13 cellular contexts compared by ENCODE assay signal in the genomic region with DNA sequence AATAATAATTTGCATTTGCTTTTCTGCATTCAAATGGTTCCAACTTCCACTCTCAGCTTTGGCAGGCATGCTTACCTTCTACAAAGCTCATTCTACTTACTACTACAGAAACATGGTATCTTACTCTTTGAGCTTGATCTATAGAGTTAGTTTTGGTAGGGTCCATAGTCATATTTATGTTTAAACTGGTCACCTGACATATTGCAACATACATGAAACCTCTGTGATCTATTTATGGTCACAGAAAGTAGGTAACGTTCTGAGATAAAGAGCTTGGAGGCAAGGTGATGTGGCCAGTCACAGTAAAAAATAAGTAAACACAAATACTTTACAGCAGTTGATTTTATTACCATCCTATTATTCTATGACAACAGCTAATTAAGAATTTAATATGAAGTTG. TPM values are rescaled to one million over a fixed set of nuclear protein-coding genes. Genes with fewer than 3 reads are reported as not detected.
DNase-seq lines count a peak whose midpoint lies in the region; ATAC-seq and TF ChIP-seq lines count a peak whose summit lies in the region.
"Had no signal": no experiment of that assay in that cellular context is flagged by ENCODE, and none has a peak within 500 bp of the region (broad histone marks: within the 10 kb centered on the region; RNA-seq: fewer than 3 reads in every experiment).

No MANE protein-coding gene starts in this region.

- H3K36me3 Mint-ChIP-seq in activated CD4-positive, alpha-beta memory T cell treated with anti-CD3 and anti-CD28 coated beads, Interleukin-2, amount 10 ng/mL, durations not matched to agents 7 days and 5 days (ENCODE audit: low read depth): no peaks in the 10 kb centered on the region
- H3K36me3 Mint-ChIP-seq: CD8-positive, alpha-beta memory T cell had no signal

- in situ Hi-C loops in GM23248 (cut with MboI): no loop called here

- intact Hi-C loops in PC-3 (cut with micrococcal nuclease): loop anchor here (10.0 kb wide), 1 partner anchor 241 kb away; no protein-coding TSS in a partner anchor

- WGBS in GM23248 (ENCODE audit: low coverage in 1 of 2, low lambda C conversion rate in 2 of 2, missing lambda C conversion rate in 2 of 2), 2 experiments: 37 to 56% methylated on average over 1 of the region's 1 CpG

- H3K4me3 ChIP-seq in GM23248 (peak overlapping the region; percentile 98), PC-3 (ENCODE audit: low read length) (peak overlapping the region; percentile 91; the same call in 1 of the 2 replicates), fibroblast of villous mesenchyme (ENCODE audit: low read depth, low read length) (peak overlapping the region; percentile 96), skeletal muscle satellite cell (ENCODE audit: low read length) (peak overlapping the region; percentile 89)
- H3K4me3 ChIP-seq: Peyer's patch had no signal

- H3K9me2 ChIP-seq in GM23248 (ENCODE audit: insufficient read depth): no peaks in the 10 kb centered on the region
- no peaks in the 10 kb centered on the region for H3K9me2 ChIP-seq in PC-3 (replicated peaks; ENCODE audit: low read length)

- no peak for ATAC-seq in PC-3
- ATAC-seq: foreskin keratinocyte had no signal

- peak overlapping the region; percentile 96 for H3K9ac ChIP-seq in GM23248
- H3K9ac ChIP-seq in PC-3 (ENCODE audit: low read length): no peak overlapping the region
- H3K9ac ChIP-seq in skeletal muscle satellite cell (ENCODE audit: low read depth, low read length): peak overlapping the region; percentile 89

- H2AFZ ChIP-seq in GM23248: no peak overlapping the region
- H2AFZ ChIP-seq in PC-3 (ENCODE audit: low read length): no peak overlapping the region

- no peak overlapping the region for H3K4me3 Mint-ChIP-seq in activated CD4-positive, alpha-beta memory T cell treated with anti-CD3 and anti-CD28 coated beads, Interleukin-2, amount 10 ng/mL, durations not matched to agents 7 days and 5 days
- H3K4me3 Mint-ChIP-seq: CD8-positive, alpha-beta memory T cell had no signal

- DNase-seq in GM23248 (no peak), PC-3 (no peak), fibroblast of villous mesenchyme (ENCODE audit: low read depth) (no peak), NCI-H2171 treated with DMSO at 0.1 percent for 48 hours (lab: John Stamatoyannopoulos, UW) (no peak), NCI-H2227 (lab: John Stamatoyannopoulos, UW; ENCODE audit: unreplicated experiment) (no peak)
- no peak for DNase-seq in activated CD4-positive, alpha-beta memory T cell treated with anti-CD3 and anti-CD28 coated beads, Interleukin-2, amount 10 ng/mL, durations not matched to agents 7 days and 5 days
- DNase-seq: activated naive CD4-positive, alpha-beta T cell treated with Interleukin-2 at 50 U/mL for 16 hours; CD8-positive, alpha-beta memory T cell; foreskin keratinocyte; NCI-H187 treated with DMSO at 0.1 percent for 48 hours; NCI-H524; Peyer's patch had no signal

- H3K4me2 ChIP-seq in GM23248 (ENCODE audit: unreplicated experiment) (peak overlapping the region; percentile 99), PC-3 (ENCODE audit: low read length) (peak overlapping the region; percentile 92), skeletal muscle satellite cell (ENCODE audit: low read length) (peak overlapping the region; percentile 81)

- H3K36me3 ChIP-seq in GM23248 (ENCODE audit: low read depth) (peaks cover 63% of the 10 kb centered on the region), PC-3 (ENCODE audit: low read depth, low read length) (no peaks in the 10 kb centered on the region), skeletal muscle satellite cell (ENCODE audit: insufficient read depth, low read length) (peaks cover 28% of the 10 kb centered on the region)
- H3K36me3 ChIP-seq: Peyer's patch had no signal

- H4K20me1 ChIP-seq in GM23248 (ENCODE audit: insufficient read depth): no peaks in the 10 kb centered on the region
- no peaks in the 10 kb centered on the region for H4K20me1 ChIP-seq in PC-3 (ENCODE audit: low read length)

- BruUV-seq in PC-3 (replicated peaks; lab: Mats Ljungman, UMichigan): no TSS peak

- peaks cover 83% of the 10 kb centered on the region for H3F3A ChIP-seq in GM23248 (ENCODE audit: insufficient read depth)
- H3F3A ChIP-seq in PC-3 (ENCODE audit: low read length, unreplicated experiment): no peaks in the 10 kb centered on the region

- H3K4me1 Mint-ChIP-seq in activated CD4-positive, alpha-beta memory T cell treated with anti-CD3 and anti-CD28 coated beads, Interleukin-2, amount 10 ng/mL, durations not matched to agents 7 days and 5 days: peaks cover 13% of the 10 kb centered on the region

- H3K4me1 ChIP-seq in GM23248 (ENCODE audit: insufficient read depth) (peaks cover 47% of the 10 kb centered on the region), PC-3 (ENCODE audit: insufficient read depth, low read length) (peaks cover 43% of the 10 kb centered on the region), skeletal muscle satellite cell (ENCODE audit: control insufficient read depth, insufficient read depth, low read length) (peaks cover 54% of the 10 kb centered on the region)
- H3K4me1 ChIP-seq: Peyer's patch had no signal

- H3K27ac ChIP-seq in GM23248 (peak overlapping the region; percentile 93), PC-3 (ENCODE audit: low read length) (no peak overlapping the region)
- H3K27ac ChIP-seq: foreskin keratinocyte, Peyer's patch had no signal

- H3K27ac Mint-ChIP-seq in activated CD4-positive, alpha-beta memory T cell treated with anti-CD3 and anti-CD28 coated beads, Interleukin-2, amount 10 ng/mL, durations not matched to agents 7 days and 5 days: no peak overlapping the region
- H3K27ac Mint-ChIP-seq: CD8-positive, alpha-beta memory T cell had no signal

- POLR2A ChIA-PET in PC-3 (lab: Charles Lee; ENCODE audit: unreplicated experiment): interaction anchor here (0.6 kb wide), 2 partner anchors 10 to 407 kb away, joined by 3 to 4 read pairs; no protein-coding TSS in a partner anchor
- POLR2A ChIA-PET in activated CD4-positive, alpha-beta memory T cell treated with anti-CD3 and anti-CD28 coated beads, Interleukin-2, amount 10 ng/mL, durations not matched to agents 7 days and 5 days (lab: Charles Lee): no interaction called here

- H3K27me3 Mint-ChIP-seq in activated CD4-positive, alpha-beta memory T cell treated with anti-CD3 and anti-CD28 coated beads, Interleukin-2, amount 10 ng/mL, durations not matched to agents 7 days and 5 days: peaks cover 14% of the 10 kb centered on the region

- CTCF ChIA-PET in PC-3 (lab: Charles Lee): interaction anchor here (0.6 kb wide), 1 partner anchor 204 kb away, joined by 3 read pairs; no protein-coding TSS in a partner anchor
- CTCF ChIA-PET in activated CD4-positive, alpha-beta memory T cell treated with anti-CD3 and anti-CD28 coated beads, Interleukin-2, amount 10 ng/mL, durations not matched to agents 7 days and 5 days (lab: Charles Lee): interaction anchor here (0.9 kb wide), 1 partner anchor 223 kb away, joined by 7 read pairs; no protein-coding TSS in a partner anchor

- no peaks in the 10 kb centered on the region for H3K9me3 Mint-ChIP-seq in activated CD4-positive, alpha-beta memory T cell treated with anti-CD3 and anti-CD28 coated beads, Interleukin-2, amount 10 ng/mL, durations not matched to agents 7 days and 5 days
- H3K9me3 Mint-ChIP-seq: CD8-positive, alpha-beta memory T cell had no signal

- H3K27me3 ChIP-seq in GM23248 (replicated peaks; ENCODE audit: insufficient read depth): no peaks in the 10 kb centered on the region
- no peaks in the 10 kb centered on the region for H3K27me3 ChIP-seq in PC-3 (ENCODE audit: low read length)
- no peaks in the 10 kb centered on the region for H3K27me3 ChIP-seq in skeletal muscle satellite cell (ENCODE audit: control insufficient read depth, insufficient read depth, low read length)
- H3K27me3 ChIP-seq: Peyer's patch had no signal

- H3K79me2 ChIP-seq in GM23248 (ENCODE audit: insufficient read depth) (peaks cover 77% of the 10 kb centered on the region), PC-3 (ENCODE audit: low read length) (peaks cover 37% of the 10 kb centered on the region)

- no peaks in the 10 kb centered on the region for H3K9me3 ChIP-seq in GM23248 (ENCODE audit: low read depth)
- no peaks in the 10 kb centered on the region for H3K9me3 ChIP-seq in PC-3 (ENCODE audit: low read length)
- H3K9me3 ChIP-seq in skeletal muscle satellite cell (replicated peaks; ENCODE audit: low read length): no peaks in the 10 kb centered on the region
- H3K9me3 ChIP-seq: Peyer's patch had no signal

- TF ChIP-seq CTCF in PC-3 (conservative IDR thresholded peaks at IDR 0.05; ENCODE audit: low read depth, low read length) (no peak), fibroblast of villous mesenchyme (IDR thresholded peaks at IDR 0.05; ENCODE audit: insufficient read depth, low read depth, low read length) (no peak)

RNA-seq across cellular contexts. Expression of gene NREP, which starts 2.8 kb away (rescaled TPM):
- 1,282 and 1,485 TPM in 2 replicates for total RNA-seq in GM23248 (2014; rRNA removed; shearing (Covaris generic))
- 1,378 and 1,415 TPM in 2 replicates for polyA plus RNA-seq in GM23248 (2016; fragmentation: Nextera tagmentation; extraction: Ambion mirVana)
- total RNA-seq in PC-3 (2014; rRNA removed) (22.6 and 27.5 TPM in 2 replicates), fibroblast of villous mesenchyme (146 and 253 TPM in 2 replicates)
- total RNA-seq in skeletal muscle satellite cell (2012; rRNA removed): 22.6 and 61.4 TPM in 2 replicates
- total RNA-seq in activated CD4-positive, alpha-beta memory T cell treated with anti-CD3 and anti-CD28 coated beads, Interleukin-2, amount 10 ng/mL, durations not matched to agents 7 days and 5 days: 1 to 10 TPM; 4.5 to 4.8 TPM
